1 cellular context compared by ENCODE assay signal in the genomic region with DNA sequence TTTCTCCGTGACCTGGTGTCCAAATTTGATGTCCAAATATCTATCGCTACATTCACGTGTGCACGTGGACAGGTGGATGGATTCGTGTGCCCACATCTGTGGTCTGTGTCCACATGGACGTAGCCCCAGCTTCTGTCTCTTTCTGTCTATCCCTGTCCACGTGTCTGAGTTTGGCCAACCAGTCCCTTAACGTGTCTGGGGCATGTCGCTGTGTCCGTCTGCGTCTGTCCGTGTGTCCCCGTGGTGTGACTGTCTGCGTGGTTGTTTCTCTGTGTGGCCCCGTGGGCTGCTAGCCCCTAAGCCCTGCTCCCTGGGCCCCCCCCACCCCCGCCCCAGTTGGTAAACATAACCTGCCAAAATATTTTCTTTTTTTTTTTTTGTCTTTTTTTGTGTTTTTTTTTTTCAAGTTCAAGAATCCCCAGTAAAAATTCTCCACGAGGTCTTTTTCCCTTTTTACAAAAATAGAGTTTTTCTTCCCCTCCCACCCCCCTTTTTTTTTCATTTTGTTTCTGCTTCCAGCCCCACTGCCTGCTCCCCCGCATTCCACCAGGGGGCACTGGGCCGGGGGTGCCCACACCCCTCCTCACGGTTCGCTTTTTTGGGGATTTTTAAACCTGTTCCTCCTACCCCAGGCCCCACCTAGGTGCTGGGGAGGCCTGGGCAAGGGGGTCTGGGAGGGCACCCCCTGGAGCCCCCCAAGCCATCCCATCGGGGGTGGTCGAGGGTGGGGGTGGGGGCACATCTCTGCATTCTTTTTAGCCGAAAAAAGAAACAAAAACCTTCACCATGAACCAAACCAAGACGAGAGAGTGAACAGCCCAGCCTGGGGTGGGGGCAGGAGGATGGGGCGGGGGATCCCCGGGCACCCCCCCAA.
TF ChIP-seq lines count a peak whose summit lies in the region.

No MANE protein-coding gene starts in this region.

TF ChIP-seq in IMR-90, 13 proteins besides CTCF, POLR2A, EP300 and RAD21 (continued from another document):
- TF ChIP-seq, protein P1, sequence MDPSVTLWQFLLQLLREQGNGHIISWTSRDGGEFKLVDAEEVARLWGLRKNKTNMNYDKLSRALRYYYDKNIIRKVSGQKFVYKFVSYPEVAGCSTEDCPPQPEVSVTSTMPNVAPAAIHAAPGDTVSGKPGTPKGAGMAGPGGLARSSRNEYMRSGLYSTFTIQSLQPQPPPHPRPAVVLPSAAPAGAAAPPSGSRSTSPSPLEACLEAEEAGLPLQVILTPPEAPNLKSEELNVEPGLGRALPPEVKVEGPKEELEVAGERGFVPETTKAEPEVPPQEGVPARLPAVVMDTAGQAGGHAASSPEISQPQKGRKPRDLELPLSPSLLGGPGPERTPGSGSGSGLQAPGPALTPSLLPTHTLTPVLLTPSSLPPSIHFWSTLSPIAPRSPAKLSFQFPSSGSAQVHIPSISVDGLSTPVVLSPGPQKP (IDR thresholded peaks at IDR 0.05; ENCODE audit: borderline replicate concordance, low read depth, low read length): no peak
- TF ChIP-seq FOS (IDR thresholded peaks at IDR 0.05; ENCODE audit: low read depth, low read length): no peak
- no peak for TF ChIP-seq RFX5 (IDR thresholded peaks at IDR 0.05; ENCODE audit: low read depth, low read length)
- TF ChIP-seq CHD1 (IDR thresholded peaks at IDR 0.05; ENCODE audit: low read depth, low read length): no peak
- TF ChIP-seq RCOR1 (IDR thresholded peaks at IDR 0.05; ENCODE audit: insufficient replicate concordance, low read length): no peak
